15 cellular contexts compared by ENCODE assay signal in the genomic region with DNA sequence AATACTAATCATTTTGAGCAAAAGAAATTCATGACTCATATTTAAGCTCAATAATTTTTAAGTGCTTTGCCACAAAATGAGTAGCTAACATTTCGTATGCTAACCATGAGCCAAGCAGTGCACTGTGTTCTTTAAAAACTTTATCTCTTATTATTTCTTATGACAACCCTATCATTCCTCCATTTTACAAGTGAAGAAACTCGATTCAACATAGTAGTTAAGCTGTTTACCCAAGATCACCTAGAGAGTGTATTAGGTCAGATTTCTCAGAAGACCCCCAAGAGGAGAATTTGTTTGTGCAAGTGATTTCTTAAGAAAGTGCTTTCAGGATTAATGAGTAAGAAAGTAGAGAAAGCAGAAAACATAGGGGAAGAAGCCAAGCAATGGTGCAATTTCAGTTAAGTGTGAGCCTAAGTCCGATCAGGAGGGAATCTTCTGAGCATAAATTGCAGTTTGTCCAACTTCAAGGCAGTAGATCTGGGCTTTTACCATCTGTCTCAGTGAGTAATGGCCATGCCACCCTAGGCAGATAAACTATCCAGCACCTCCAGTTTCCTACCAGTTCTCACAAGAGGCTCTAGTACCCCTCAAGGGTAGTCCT.
DNase-seq lines count a peak whose midpoint lies in the region; ATAC-seq, FAIRE-seq and TF ChIP-seq lines count a peak whose summit lies in the region.
"Had no signal": no experiment of that assay in that cellular context is flagged by ENCODE, and none has a peak within 500 bp of the region (broad histone marks: within the 10 kb centered on the region; RNA-seq: fewer than 3 reads in every experiment).

No MANE protein-coding gene starts in this region.

- H3K9me3 ChIP-seq in H1 (ENCODE audit: insufficient read depth in 2 of 2, low read depth in 1 of 2, low read length in 1 of 2) (no peaks in the 10 kb centered on the region), aorta (ENCODE audit: control insufficient read depth, low read length) (no peaks in the 10 kb centered on the region)

- H3K9ac ChIP-seq in H1 (replicated peaks in 1 of 4; ENCODE audit: extremely low read depth in 1 of 4, low read depth in 3 of 4, low read length in 3 of 4) = no peak overlapping the region

- H2BK120ac ChIP-seq in H1 (replicated peaks; ENCODE audit: low read depth, low read length) = no peak overlapping the region

- H3K27ac ChIP-seq in H1 (ENCODE audit: low read depth, low read length) = no peak overlapping the region
- no peak overlapping the region for H3K27ac ChIP-seq in aorta (ENCODE audit: low read depth in 1 of 2, low read length in 2 of 2)

- DNase-seq in Right ventricle myocardium superior (no peak), left ventricle myocardium superior (no peak), H1 (ENCODE audit: low read depth in 1 of 2, low spot score in 2 of 2) (no peak), putamen (ENCODE audit: low spot score) (peak; percentile 9), aorta (no peak), MV-4-11 (lab: John Stamatoyannopoulos, UW) (no peak), NCI-H2171 (lab: John Stamatoyannopoulos, UW) (no peak), RKO (ENCODE audit: low spot score) (no peak)
- DNase-seq: ACHN; C1 segment of cervical spinal cord; Calu3; CD4-positive, alpha-beta T cell; DMS 273 treated with DMSO at 0.1 percent for 48 hours; HCEC 1CT; HFFc6 had no signal

- TF ChIP-seq POLR2A in H1 (IDR thresholded peaks at IDR 0.05; ENCODE audit: control extremely low read depth in 1 of 2, low read depth in 2 of 2, low read length in 2 of 2) = no peak

- no peaks in the 10 kb centered on the region for H3K79me1 ChIP-seq in H1 (ENCODE audit: low read depth, low read length)

- H4K20me1 ChIP-seq in H1 (replicated peaks in 1 of 2; ENCODE audit: control insufficient read depth in 1 of 2, insufficient read depth in 2 of 2, low read length in 2 of 2) = no peaks in the 10 kb centered on the region

- H2AK5ac ChIP-seq in H1 (ENCODE audit: low read depth, low read length) = no peak overlapping the region

- WGBS in H1 (ENCODE audit: extremely low coverage in 1 of 2, insufficient coverage in 1 of 2, insufficient read length in 1 of 2, insufficient replicate concordance in 2 of 2, low coverage in 1 of 2, low lambda C conversion rate in 2 of 2, missing lambda C conversion rate in 1 of 2), 2 experiments = 79% methylated on average over 3 of the region's 3 CpGs; no CpG with 5 or more reads in 1 of the 2 experiments
- WGBS in aorta, 2 donors = 48 to 56% methylated on average over 3 of the region's 3 CpGs

- H4K5ac ChIP-seq in H1 (ENCODE audit: insufficient read length, low read depth, low read length) = no peak overlapping the region

- no peak overlapping the region for H3K23ac ChIP-seq in H1 (ENCODE audit: insufficient read length)

- POLR2A ChIA-PET in H1 (lab: Charles Lee; ENCODE audit: partially characterized antibody) = interaction anchor here (0.6 kb wide), 1 partner anchor 792 kb away, joined by 3 read pairs; no protein-coding TSS in a partner anchor

- no peak for FAIRE-seq in H1 (lab: Jason Lieb, UNC)

- H2BK12ac ChIP-seq in H1 (ENCODE audit: low read depth, low read length) = no peak overlapping the region

- TF ChIP-seq RAD21 in H1 (IDR thresholded peaks at IDR 0.05 in 1 of 2, conservative IDR thresholded peaks at IDR 0.05 in 1 of 2; ENCODE audit: low read depth in 2 of 2, low read length in 2 of 2) = no peak

- H3K36me3 ChIP-seq in H1 (ENCODE audit: control insufficient read depth in 2 of 4, insufficient read depth in 4 of 4, low read length in 3 of 4) (no peaks in the 10 kb centered on the region), aorta (ENCODE audit: control insufficient read depth in 1 of 2, insufficient read depth in 2 of 2, low read length in 1 of 2) (no peaks in the 10 kb centered on the region)

- no peak overlapping the region for H4K8ac ChIP-seq in H1 (ENCODE audit: extremely low read depth, insufficient read depth, low read length)

- CTCF ChIA-PET in H1 (lab: Charles Lee; ENCODE audit: partially characterized antibody) = no interaction called here

- no peaks in the 10 kb centered on the region for H3K79me2 ChIP-seq in H1 (ENCODE audit: control insufficient read depth in 1 of 2, insufficient read depth in 2 of 2, low read length in 2 of 2)

- no peak overlapping the region for H3K18ac ChIP-seq in H1 (ENCODE audit: extremely low read depth, low read length)

- no peak overlapping the region for H4K91ac ChIP-seq in H1 (replicated peaks; ENCODE audit: insufficient read length, low read length)

- no peaks in the 10 kb centered on the region for H3K4me1 ChIP-seq in H1 (replicated peaks in 1 of 4; ENCODE audit: control insufficient read depth in 3 of 4, insufficient read depth in 4 of 4, low read length in 3 of 4)
- no peaks in the 10 kb centered on the region for H3K4me1 ChIP-seq in aorta (ENCODE audit: control insufficient read depth in 1 of 2, insufficient read depth in 2 of 2, low read length in 2 of 2)

- H3K4ac ChIP-seq in H1 (replicated peaks; ENCODE audit: insufficient read length, low read depth, low read length) = no peak overlapping the region

- peak; percentile 46 for ATAC-seq in Right ventricle myocardium superior (ENCODE audit: poor library complexity)
- no peak for ATAC-seq in left ventricle myocardium superior
- peak; percentile 85 for ATAC-seq in aorta (ENCODE audit: low FRiP score)

- intact Hi-C loops in Right ventricle myocardium superior (cut with DNase I) (no loop called here), left ventricle myocardium superior (cut with micrococcal nuclease) (no loop called here), aorta (cut with DNase I) (no loop called here)

- no peak overlapping the region for H2BK15ac ChIP-seq in H1 (ENCODE audit: low read length)

- H3K4me3 ChIP-seq in H1 (ENCODE audit: extremely low read depth in 1 of 4, insufficient read depth in 2 of 4, low read depth in 3 of 4, low read length in 4 of 4) (no peak overlapping the region), aorta (ENCODE audit: low read length in 2 of 2) (no peak overlapping the region)

- H2AFZ ChIP-seq in H1 (ENCODE audit: low read length) = 0 out of 2 replicates have a peak overlapping the region, but pooled peaks have one; percentile 2

- no peak overlapping the region for H3K4me2 ChIP-seq in H1 (ENCODE audit: insufficient read depth in 1 of 2, low read depth in 2 of 2, low read length in 2 of 2)

- H3K56ac ChIP-seq in H1 (replicated peaks; ENCODE audit: insufficient read length, low read depth, low read length) = no peak overlapping the region

- TF ChIP-seq CTCF in H1 (IDR thresholded peaks at IDR 0.05; ENCODE audit: control extremely low read depth in 1 of 3, insufficient read depth in 1 of 3, low read depth in 1 of 3, low read length in 3 of 3) = no peak

- no peak overlapping the region for H2BK20ac ChIP-seq in H1 (ENCODE audit: low read length)

- H2BK5ac ChIP-seq in H1 (ENCODE audit: low read depth, low read length) = no peak overlapping the region

- TF ChIP-seq EP300 in H1 (IDR thresholded peaks at IDR 0.05; ENCODE audit: borderline replicate concordance in 1 of 2, low read depth in 2 of 2, low read length in 2 of 2) = no peak

- H3K27me3 ChIP-seq in H1 (replicated peaks in 1 of 4; ENCODE audit: control insufficient read depth in 3 of 4, extremely low read depth in 1 of 4, insufficient read depth in 3 of 4, low read length in 3 of 4) (no peaks in the 10 kb centered on the region), aorta (ENCODE audit: control insufficient read depth in 1 of 2, insufficient read depth in 2 of 2, low read length in 1 of 2) (no peaks in the 10 kb centered on the region)

- no peak overlapping the region for H3K14ac ChIP-seq in H1 (ENCODE audit: insufficient read length)

- H3K23me2 ChIP-seq in H1 (ENCODE audit: low read depth, low read length) = no peaks in the 10 kb centered on the region

TF ChIP-seq in H1, 55 proteins besides CTCF, POLR2A, EP300 and RAD21:
- no peak for TF ChIP-seq TEAD4 (IDR thresholded peaks at IDR 0.05; ENCODE audit: low read depth, low read length)
